ENCODE assay signal across 11 cellular contexts in genomic region chr2:36322108-36322507, GRCh38. TPM values are rescaled to one million over a fixed set of nuclear protein-coding genes. Genes with fewer than 3 reads are reported as not detected.
A peak's percentile ranks its signal among the peaks of the same experiment; 100 is the strongest.
DNase-seq lines count a peak whose midpoint lies in the region; ATAC-seq, FAIRE-seq and TF ChIP-seq lines count a peak whose summit lies in the region.
"Had no signal": no experiment of that assay in that cellular context is flagged by ENCODE, and none has a peak within 500 bp of the region (broad histone marks: within the 10 kb centered on the region; RNA-seq: fewer than 3 reads in every experiment).

No MANE protein-coding gene starts in this region.

- peak; percentile 40 for DNase-seq in D341Med (ENCODE audit: low spot score)
- DNase-seq in LNCaP clone FGC (ENCODE audit: low read depth) = peak; percentile 7
- DNase-seq in choroid plexus epithelial cell (ENCODE audit: low read depth) = peak; percentile 79
- DNase-seq in mesendoderm = peak; percentile 81
- DNase-seq in cortex of kidney (lab: John Stamatoyannopoulos, UW) = no peak
- DNase-seq in urothelium cell line (ENCODE audit: low spot score) = no peak
- DNase-seq in ureter (ENCODE audit: low spot score) = no peak
- DNase-seq: activated effector memory CD4-positive, alpha-beta T cell treated with anti-CD3 and anti-CD28 coated beads, Interleukin-2, amount 50 U/mL, for 16 hours; naive B cell; NCI-H1694 treated with DMSO at 0.1 percent for 48 hours had no signal

- no peaks in the 10 kb centered on the region for H3K27me3 ChIP-seq in mesendoderm (ENCODE audit: insufficient read depth, low read length, poor library complexity)

- no peak overlapping the region for H2AK5ac ChIP-seq in mesendoderm (ENCODE audit: low read length)

- no peak overlapping the region for H3K23ac ChIP-seq in mesendoderm (ENCODE audit: low read length)

- H3K4me2 ChIP-seq in mesendoderm (ENCODE audit: low read length) = no peak overlapping the region

- no peaks in the 10 kb centered on the region for H3K79me1 ChIP-seq in mesendoderm (ENCODE audit: low read length)

- no CpG with 5 or more reads among the region's 3 CpGs for WGBS in mesendoderm (ENCODE audit: extremely low coverage, insufficient coverage, low lambda C conversion rate)

- no peak overlapping the region for H3K4ac ChIP-seq in mesendoderm (ENCODE audit: low read depth, low read length)

- FAIRE-seq in urothelium cell line (lab: Jason Lieb, UNC) = no peak

- H3K4me3 ChIP-seq in LNCaP clone FGC (ENCODE audit: low read depth, low read length) (no peak overlapping the region), choroid plexus epithelial cell (ENCODE audit: low read depth, low read length) (no peak overlapping the region), mesendoderm (ENCODE audit: low read length) (no peak overlapping the region)

- no peaks in the 10 kb centered on the region for H3K79me2 ChIP-seq in mesendoderm (ENCODE audit: control insufficient read depth, insufficient read depth, low read length)

- H2BK15ac ChIP-seq in mesendoderm (replicated peaks; ENCODE audit: low read depth) = no peak overlapping the region

- H2BK120ac ChIP-seq in mesendoderm (ENCODE audit: low read depth, low read length) = no peak overlapping the region

- no peaks in the 10 kb centered on the region for H3K36me3 ChIP-seq in mesendoderm (ENCODE audit: control insufficient read depth, insufficient read depth, low read length)

- H3K27ac ChIP-seq in mesendoderm (ENCODE audit: low read depth, low read length) = no peak overlapping the region

- no peak overlapping the region for H4K8ac ChIP-seq in mesendoderm (ENCODE audit: low read depth, low read length)

- no peaks in the 10 kb centered on the region for H3K4me1 ChIP-seq in mesendoderm (ENCODE audit: control insufficient read depth, low read depth, low read length)

- TF ChIP-seq CTCF in LNCaP clone FGC (IDR thresholded peaks at IDR 0.05; ENCODE audit: control insufficient read depth, extremely low read depth, insufficient read depth) (peak; percentile 56), choroid plexus epithelial cell (conservative IDR thresholded peaks at IDR 0.05; ENCODE audit: low read depth, low read length) (peak; percentile 82)

- no peak overlapping the region for H4K5ac ChIP-seq in mesendoderm (ENCODE audit: low read length)

- H3K56ac ChIP-seq in mesendoderm (ENCODE audit: low read length) = no peak overlapping the region

- H2BK5ac ChIP-seq in mesendoderm (ENCODE audit: low read length) = no peak overlapping the region

- no peak for ATAC-seq in GM21360 (IDR thresholded peaks at IDR 0.05; ENCODE audit: unreplicated experiment)

- H3K18ac ChIP-seq in mesendoderm (ENCODE audit: low read length) = no peak overlapping the region

- H3K9ac ChIP-seq in mesendoderm (ENCODE audit: low read length) = no peak overlapping the region

RNA-seq across cellular contexts. Expression of gene CRIM1, which starts 33.5 kb away (rescaled TPM):
- polyA plus RNA-seq in mesendoderm (2013, experiment 1 of 2) = 14.5 TPM
- 14.5 TPM for polyA plus RNA-seq in mesendoderm (2013, experiment 2 of 2)
- 95.0 TPM for total RNA-seq in ureter

Comparison
In these comparisons a context has a peak if more than half of its experiments do, and no peak if none do; other contexts are left out.
1. DNase-seq: peak in D341Med (single experiment), LNCaP clone FGC (single experiment), choroid plexus epithelial cell (single experiment) and mesendoderm (single experiment); none in cortex of kidney (single experiment), urothelium cell line (single experiment) and ureter (single experiment).